Comparison of ENCODE assay signal across 9 cellular contexts in genomic region chr3:177602601-177603136, GRCh38.
A peak's percentile ranks its signal among the peaks of the same experiment; 100 is the strongest.
DNase-seq lines count a peak whose midpoint lies in the region; ATAC-seq and TF ChIP-seq lines count a peak whose summit lies in the region.
"Had no signal": no experiment of that assay in that cellular context is flagged by ENCODE, and none has a peak within 500 bp of the region (broad histone marks: within the 10 kb centered on the region; RNA-seq: fewer than 3 reads in every experiment).

No MANE protein-coding gene starts in this region.

- no peaks in the 10 kb centered on the region for H3K36me3 ChIP-seq in thyroid gland
- H3K36me3 ChIP-seq in effector memory CD4-positive, alpha-beta T cell (ENCODE audit: control insufficient read depth, insufficient read depth, low read length): no peaks in the 10 kb centered on the region

- 45 to 49% methylated on average over 2 of the region's 2 CpGs for WGBS in thyroid gland, 2 donors

- TF ChIP-seq POLR2A in thyroid gland (IDR thresholded peaks at IDR 0.05): no peak

- ATAC-seq in activated CD8-positive, alpha-beta T cell treated with anti-CD3 and anti-CD28 coated beads for 36 hours: peak; percentile 16
- ATAC-seq in activated CD8-positive, alpha-beta T cell treated with anti-CD3 and anti-CD28 coated beads, Interleukin-2, amount 10 ng/mL, durations not matched to agents 7 days and 5 days: no peak
- ATAC-seq in GM21390 (IDR thresholded peaks at IDR 0.05; ENCODE audit: unreplicated experiment) (no peak), HG02973 (IDR thresholded peaks at IDR 0.05; ENCODE audit: unreplicated experiment) (no peak)

- no peaks in the 10 kb centered on the region for H3K9me3 ChIP-seq in thyroid gland
- no peaks in the 10 kb centered on the region for H3K9me3 ChIP-seq in effector memory CD4-positive, alpha-beta T cell (ENCODE audit: control insufficient read depth, low read length)

- H3K4me3 ChIP-seq in epithelial cell of esophagus (ENCODE audit: low read length) (no peak overlapping the region), thyroid gland (replicated peaks in 1 of 3) (no peak overlapping the region)
- H3K4me3 ChIP-seq in effector memory CD4-positive, alpha-beta T cell (ENCODE audit: insufficient read depth, low read depth, low read length, poor library complexity, severe bottlenecking): no peak overlapping the region

- H3K4me1 ChIP-seq in thyroid gland: peaks cover 45 to 54% of the 10 kb centered on the region in 2 donors
- H3K4me1 ChIP-seq in effector memory CD4-positive, alpha-beta T cell (ENCODE audit: control insufficient read depth, insufficient read depth, low read length, poor library complexity, severe bottlenecking): peaks cover 8% of the 10 kb centered on the region

- POLR2A ChIA-PET in activated CD8-positive, alpha-beta T cell treated with anti-CD3 and anti-CD28 coated beads for 36 hours (lab: Charles Lee): interaction anchor here (0.6 kb wide), 1 partner anchor 86 kb away, joined by 6 read pairs; no protein-coding TSS in a partner anchor
- POLR2A ChIA-PET in activated CD8-positive, alpha-beta T cell treated with anti-CD3 and anti-CD28 coated beads, Interleukin-2, amount 10 ng/mL, durations not matched to agents 7 days and 5 days (lab: Charles Lee): no interaction called here

- peaks cover 8% of the 10 kb centered on the region for H3K36me3 Mint-ChIP-seq in activated CD8-positive, alpha-beta T cell treated with anti-CD3 and anti-CD28 coated beads for 36 hours (ENCODE audit: low read depth)
- peaks cover 7% of the 10 kb centered on the region for H3K36me3 Mint-ChIP-seq in activated CD8-positive, alpha-beta T cell treated with anti-CD3 and anti-CD28 coated beads, Interleukin-2, amount 10 ng/mL, durations not matched to agents 7 days and 5 days (ENCODE audit: low read depth)

- peaks cover 56% of the 10 kb centered on the region for H3K4me1 Mint-ChIP-seq in activated CD8-positive, alpha-beta T cell treated with anti-CD3 and anti-CD28 coated beads for 36 hours (ENCODE audit: low read depth)
- H3K4me1 Mint-ChIP-seq in activated CD8-positive, alpha-beta T cell treated with anti-CD3 and anti-CD28 coated beads, Interleukin-2, amount 10 ng/mL, durations not matched to agents 7 days and 5 days (ENCODE audit: low read depth): peaks cover 55% of the 10 kb centered on the region

- peak overlapping the region; percentile 77 to 80 (median 77) for H3K27ac ChIP-seq in thyroid gland
- no peak overlapping the region for H3K27ac ChIP-seq in effector memory CD4-positive, alpha-beta T cell (ENCODE audit: insufficient read depth, low read length, poor library complexity, severe bottlenecking)

- DNase-seq in activated CD8-positive, alpha-beta T cell treated with anti-CD3 and anti-CD28 coated beads for 36 hours: no peak
- no peak for DNase-seq in activated CD8-positive, alpha-beta T cell treated with anti-CD3 and anti-CD28 coated beads, Interleukin-2, amount 10 ng/mL, durations not matched to agents 7 days and 5 days
- DNase-seq in NCI-H2196 treated with DMSO at 0.1 percent for 48 hours (lab: John Stamatoyannopoulos, UW; ENCODE audit: unreplicated experiment): peak; percentile 75
- peak; percentile 45 for DNase-seq in epithelial cell of esophagus (ENCODE audit: low read depth)
- DNase-seq in thyroid gland: peak; percentile 21 to 30
- no peak for DNase-seq in effector memory CD4-positive, alpha-beta T cell
- DNase-seq: activated T-cell treated with anti-CD3 and anti-CD28 coated beads, Interleukin-2, amount 50 U/mL, for 48 hours had no signal

- no peaks in the 10 kb centered on the region for H3K27me3 Mint-ChIP-seq in activated CD8-positive, alpha-beta T cell treated with anti-CD3 and anti-CD28 coated beads for 36 hours
- no peaks in the 10 kb centered on the region for H3K27me3 Mint-ChIP-seq in activated CD8-positive, alpha-beta T cell treated with anti-CD3 and anti-CD28 coated beads, Interleukin-2, amount 10 ng/mL, durations not matched to agents 7 days and 5 days (ENCODE audit: low read depth)

- H3K9me3 Mint-ChIP-seq in activated CD8-positive, alpha-beta T cell treated with anti-CD3 and anti-CD28 coated beads for 36 hours: peaks cover 3% of the 10 kb centered on the region
- no peaks in the 10 kb centered on the region for H3K9me3 Mint-ChIP-seq in activated CD8-positive, alpha-beta T cell treated with anti-CD3 and anti-CD28 coated beads, Interleukin-2, amount 10 ng/mL, durations not matched to agents 7 days and 5 days (ENCODE audit: insufficient read depth)

- intact Hi-C loops in activated CD8-positive, alpha-beta T cell treated with anti-CD3 and anti-CD28 coated beads for 36 hours (cut with micrococcal nuclease): no loop called here
- intact Hi-C loops in thyroid gland (cut with DNase I): no loop called here

- H3K27me3 ChIP-seq in thyroid gland: no peaks in the 10 kb centered on the region
- no peaks in the 10 kb centered on the region for H3K27me3 ChIP-seq in effector memory CD4-positive, alpha-beta T cell (replicated peaks; ENCODE audit: control insufficient read depth, insufficient read depth, low read length, poor library complexity, severe bottlenecking)

- CTCF ChIA-PET in activated CD8-positive, alpha-beta T cell treated with anti-CD3 and anti-CD28 coated beads for 36 hours (lab: Charles Lee): interaction anchor here (0.7 kb wide), 1 partner anchor 10 kb away, joined by 3 read pairs; no protein-coding TSS in a partner anchor
- CTCF ChIA-PET in activated CD8-positive, alpha-beta T cell treated with anti-CD3 and anti-CD28 coated beads, Interleukin-2, amount 10 ng/mL, durations not matched to agents 7 days and 5 days (lab: Charles Lee): interaction anchor here (1.3 kb wide), 1 partner anchor 11 kb away, joined by 4 read pairs; no protein-coding TSS in a partner anchor

- H3K4me3 Mint-ChIP-seq in activated CD8-positive, alpha-beta T cell treated with anti-CD3 and anti-CD28 coated beads for 36 hours: no peak overlapping the region
- no peak overlapping the region for H3K4me3 Mint-ChIP-seq in activated CD8-positive, alpha-beta T cell treated with anti-CD3 and anti-CD28 coated beads, Interleukin-2, amount 10 ng/mL, durations not matched to agents 7 days and 5 days

- TF ChIP-seq CTCF in activated CD8-positive, alpha-beta T cell treated with anti-CD3 and anti-CD28 coated beads for 36 hours (IDR thresholded peaks at IDR 0.05): no peak
- TF ChIP-seq CTCF in epithelial cell of esophagus (IDR thresholded peaks at IDR 0.05; ENCODE audit: insufficient read depth, low read depth, low read length, missing control alignments) (no peak), thyroid gland (IDR thresholded peaks at IDR 0.05) (no peak)

- H3K27ac Mint-ChIP-seq in activated CD8-positive, alpha-beta T cell treated with anti-CD3 and anti-CD28 coated beads for 36 hours: peak overlapping the region; percentile 10
- no peak overlapping the region for H3K27ac Mint-ChIP-seq in activated CD8-positive, alpha-beta T cell treated with anti-CD3 and anti-CD28 coated beads, Interleukin-2, amount 10 ng/mL, durations not matched to agents 7 days and 5 days

Comparison
In these comparisons a context has a peak if more than half of its experiments do, and no peak if none do; other contexts are left out.
1. DNase-seq: peak in NCI-H2196 treated with DMSO at 0.1 percent for 48 hours (single experiment), epithelial cell of esophagus (single experiment) and thyroid gland (2 of 2); none in activated CD8-positive, alpha-beta T cell treated with anti-CD3 and anti-CD28 coated beads for 36 hours (single experiment), activated CD8-positive, alpha-beta T cell treated with anti-CD3 and anti-CD28 coated beads, Interleukin-2, amount 10 ng/mL, durations not matched to agents 7 days and 5 days (single experiment) and effector memory CD4-positive, alpha-beta T cell (0 of 3).